ENCODE assay signal across 1 cellular context in the genomic region with DNA sequence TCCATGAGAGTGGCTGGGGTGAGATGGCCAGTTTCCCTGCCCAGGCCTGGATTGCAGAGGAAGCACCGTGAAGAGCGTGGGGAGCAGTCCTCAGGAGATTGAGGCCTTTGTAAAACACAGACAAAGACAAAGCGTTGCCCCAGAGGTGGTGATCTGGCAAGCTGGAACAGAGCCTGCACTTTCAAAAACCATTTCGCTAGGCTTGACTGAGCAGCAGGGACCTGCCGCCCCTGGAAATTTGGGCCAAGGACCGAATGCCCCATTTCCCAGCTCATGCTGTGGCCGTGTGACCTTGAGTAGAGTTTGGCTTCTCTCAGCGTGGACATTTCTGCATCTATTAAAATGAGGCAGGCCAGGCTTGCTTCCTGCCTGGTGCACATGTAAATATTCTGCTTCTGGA.
TF ChIP-seq lines count a peak whose summit lies in the region.

No MANE protein-coding gene starts in this region.

TF ChIP-seq in SK-N-SH treated with all-trans-retinoic acid at 6 μM for 48 hours, 23 proteins besides CTCF, POLR2A, EP300 and RAD21 (continued from another document):
- TF ChIP-seq, protein P1, sequence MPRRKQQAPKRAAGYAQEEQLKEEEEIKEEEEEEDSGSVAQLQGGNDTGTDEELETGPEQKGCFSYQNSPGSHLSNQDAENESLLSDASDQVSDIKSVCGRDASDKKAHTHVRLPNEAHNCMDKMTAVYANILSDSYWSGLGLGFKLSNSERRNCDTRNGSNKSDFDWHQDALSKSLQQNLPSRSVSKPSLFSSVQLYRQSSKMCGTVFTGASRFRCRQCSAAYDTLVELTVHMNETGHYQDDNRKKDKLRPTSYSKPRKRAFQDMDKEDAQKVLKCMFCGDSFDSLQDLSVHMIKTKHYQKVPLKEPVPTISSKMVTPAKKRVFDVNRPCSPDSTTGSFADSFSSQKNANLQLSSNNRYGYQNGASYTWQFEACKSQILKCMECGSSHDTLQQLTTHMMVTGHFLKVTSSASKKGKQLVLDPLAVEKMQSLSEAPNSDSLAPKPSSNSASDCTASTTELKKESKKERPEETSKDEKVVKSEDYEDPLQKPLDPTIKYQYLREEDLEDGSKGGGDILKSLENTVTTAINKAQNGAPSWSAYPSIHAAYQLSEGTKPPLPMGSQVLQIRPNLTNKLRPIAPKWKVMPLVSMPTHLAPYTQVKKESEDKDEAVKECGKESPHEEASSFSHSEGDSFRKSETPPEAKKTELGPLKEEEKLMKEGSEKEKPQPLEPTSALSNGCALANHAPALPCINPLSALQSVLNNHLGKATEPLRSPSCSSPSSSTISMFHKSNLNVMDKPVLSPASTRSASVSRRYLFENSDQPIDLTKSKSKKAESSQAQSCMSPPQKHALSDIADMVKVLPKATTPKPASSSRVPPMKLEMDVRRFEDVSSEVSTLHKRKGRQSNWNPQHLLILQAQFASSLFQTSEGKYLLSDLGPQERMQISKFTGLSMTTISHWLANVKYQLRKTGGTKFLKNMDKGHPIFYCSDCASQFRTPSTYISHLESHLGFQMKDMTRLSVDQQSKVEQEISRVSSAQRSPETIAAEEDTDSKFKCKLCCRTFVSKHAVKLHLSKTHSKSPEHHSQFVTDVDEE (CRISPR knock-in tag; IDR thresholded peaks at IDR 0.05) = no peak
TF ChIP-seq in SK-N-SH treated with all-trans-retinoic acid at 6 μM for 48 hours: peak in this region for 0.
